In the genomic region with DNA sequence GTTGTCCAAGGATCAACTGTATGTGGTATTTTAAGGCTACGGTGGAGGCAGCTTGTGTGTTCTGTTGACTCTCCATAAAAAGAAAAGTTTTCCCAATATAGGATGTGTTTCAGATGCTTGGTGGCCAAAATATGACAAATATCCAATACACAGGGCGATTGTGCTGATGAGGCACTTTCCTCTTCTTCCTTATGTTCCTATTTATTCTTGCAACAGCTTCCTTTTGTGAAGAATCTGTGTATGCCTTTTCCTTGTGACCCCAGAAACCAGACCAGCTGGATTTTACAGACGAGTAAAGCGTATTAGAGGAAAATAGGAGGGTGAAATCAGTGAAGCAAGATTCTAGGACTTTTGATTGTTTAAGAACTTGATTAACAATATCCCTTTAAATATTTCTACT, we compare ENCODE assay signal across 24 cellular contexts.
DNase-seq lines count a peak whose midpoint lies in the region; ATAC-seq, FAIRE-seq and TF ChIP-seq lines count a peak whose summit lies in the region.
"Had no signal": no experiment of that assay in that cellular context is flagged by ENCODE, and none has a peak within 500 bp of the region (broad histone marks: within the 10 kb centered on the region; RNA-seq: fewer than 3 reads in every experiment).

No MANE protein-coding gene starts in this region.

- H2AK5ac ChIP-seq in IMR-90 (ENCODE audit: low read depth, low read length): no peak overlapping the region
- H2AK5ac ChIP-seq in H1 (ENCODE audit: low read depth, low read length): no peak overlapping the region

- BruUV-seq in HepG2 (replicated peaks; lab: Mats Ljungman, UMichigan): no TSS peak
- BruUV-seq in IMR-90 (replicated peaks; lab: Mats Ljungman, UMichigan): no TSS peak

- H3K79me1 ChIP-seq in IMR-90 (ENCODE audit: low read depth in 1 of 2, low read length in 2 of 2) (no peaks in the 10 kb centered on the region), H1 (ENCODE audit: low read depth, low read length) (no peaks in the 10 kb centered on the region)

- H3K4me2 ChIP-seq in HepG2 (ENCODE audit: low read depth, low read length): no peak overlapping the region
- no peak overlapping the region for H3K4me2 ChIP-seq in IMR-90 (ENCODE audit: low read depth, low read length)
- H3K4me2 ChIP-seq in H1 (ENCODE audit: insufficient read depth in 1 of 2, low read depth in 2 of 2, low read length in 2 of 2): no peak overlapping the region

- H2BK5ac ChIP-seq in IMR-90 (ENCODE audit: low read depth, low read length, poor library complexity, severe bottlenecking) (no peak overlapping the region), H1 (ENCODE audit: low read depth, low read length) (no peak overlapping the region)

- H3K79me2 ChIP-seq in HepG2 (ENCODE audit: insufficient read depth, low read length) (no peaks in the 10 kb centered on the region), H1 (ENCODE audit: control insufficient read depth in 1 of 2, insufficient read depth in 2 of 2, low read length in 2 of 2) (no peaks in the 10 kb centered on the region)

- CTCF ChIA-PET in HepG2 (lab: Yijun Ruan, JAX; ENCODE audit: low intra/inter-chr PET ratio, low total read pairs): no interaction called here
- CTCF ChIA-PET in IMR-90 (lab: Yijun Ruan, JAX): interaction anchor here (0.6 kb wide), 1 partner anchor 326 kb away, joined by 3 read pairs; no protein-coding TSS in a partner anchor
- CTCF ChIA-PET in H1 (lab: Charles Lee; ENCODE audit: partially characterized antibody): interaction anchor here (0.6 to 7.9 kb wide), 6 partner anchors 8 to 435 kb away, joined by 3 to 58 read pairs (median 4); no protein-coding TSS in a partner anchor

- no peak for ATAC-seq in HepG2
- ATAC-seq in right lobe of liver: no peak
- ATAC-seq in IMR-90 (ENCODE audit: low read depth): no peak
- ATAC-seq in HG02840 (IDR thresholded peaks at IDR 0.05; ENCODE audit: low FRiP score, unreplicated experiment): no peak
- ATAC-seq in HG03469 (IDR thresholded peaks at IDR 0.05; ENCODE audit: unreplicated experiment): no peak
- ATAC-seq: GM12878 had no signal

- no peak overlapping the region for H3K4ac ChIP-seq in IMR-90 (ENCODE audit: low read depth, low read length)
- H3K4ac ChIP-seq in H1 (replicated peaks; ENCODE audit: insufficient read length, low read depth, low read length): no peak overlapping the region

- no peak overlapping the region; the same call in 1 of the 2 replicates for H4K5ac ChIP-seq in IMR-90 (ENCODE audit: low read depth, low read length)
- no peak overlapping the region for H4K5ac ChIP-seq in H1 (ENCODE audit: insufficient read length, low read depth, low read length)

- 13% methylated on average over 4 of the region's 4 CpGs for WGBS in HepG2 (ENCODE audit: low lambda C conversion rate)
- 38% methylated on average over 4 of the region's 4 CpGs for WGBS in right lobe of liver (ENCODE audit: insufficient coverage, low coverage, low lambda C conversion rate, missing lambda C conversion rate)
- WGBS in IMR-90 (ENCODE audit: extremely low coverage in 2 of 2, insufficient read length in 1 of 2), 2 experiments: no CpG with 5 or more reads among the region's 4 CpGs
- 66% methylated on average over 4 of the region's 4 CpGs; no CpG with 5 or more reads in 1 of the 2 experiments for WGBS in H1 (ENCODE audit: extremely low coverage in 1 of 2, insufficient coverage in 1 of 2, insufficient read length in 1 of 2, insufficient replicate concordance in 2 of 2, low coverage in 1 of 2, low lambda C conversion rate in 2 of 2, missing lambda C conversion rate in 1 of 2), 2 experiments

- TF ChIP-seq EP300 in HepG2 (IDR thresholded peaks at IDR 0.05; ENCODE audit: low read depth in 2 of 2, low read length in 2 of 2) (no peak), HepG2 (CRISPR knock-in tag; IDR thresholded peaks at IDR 0.05; ENCODE audit: borderline replicate concordance) (no peak), H1 (IDR thresholded peaks at IDR 0.05; ENCODE audit: borderline replicate concordance in 1 of 2, low read depth in 2 of 2, low read length in 2 of 2) (no peak)

- TF ChIP-seq CTCF in HepG2 (CRISPR knock-in tag; IDR thresholded peaks at IDR 0.05): no peak
- TF ChIP-seq CTCF in right lobe of liver (IDR thresholded peaks at IDR 0.05): no peak
- no peak for TF ChIP-seq CTCF in IMR-90 (conservative IDR thresholded peaks at IDR 0.05; ENCODE audit: low read depth, low read length)
- TF ChIP-seq CTCF in H1 (IDR thresholded peaks at IDR 0.05; ENCODE audit: control extremely low read depth in 1 of 3, insufficient read depth in 1 of 3, low read depth in 1 of 3, low read length in 3 of 3): no peak

- H3K4me3 ChIP-seq in HepG2 (replicated peaks in 1 of 3; ENCODE audit: insufficient read depth in 1 of 3, low read depth in 2 of 3, low read length in 3 of 3) (no peak overlapping the region), right lobe of liver (no peak overlapping the region), IMR-90 (ENCODE audit: insufficient read depth, low read depth, low read length) (no peak overlapping the region), H1 (ENCODE audit: extremely low read depth in 1 of 4, insufficient read depth in 2 of 4, low read depth in 3 of 4, low read length in 4 of 4) (no peak overlapping the region)
- H3K4me3 ChIP-seq: BLaER1 treated with 17β-estradiol and CSF1 and Interleukin-3, amounts not matched to agents 10 nM and 100 nM; GM12878 had no signal

- in situ Hi-C loops in HepG2 (cut with HindIII; ENCODE audit: extremely low pct_ligation_motif_present, low pct_unique_long_range_greater_than_20kb) (no loop called here), IMR-90 (cut with MboI; ENCODE audit: low sequenced_read_pairs) (no loop called here)

- no peak for TF ChIP-seq POLR2A in HepG2 (IDR thresholded peaks at IDR 0.05; ENCODE audit: insufficient read depth in 1 of 2, low read depth in 2 of 2, low read length in 2 of 2)
- no peak for TF ChIP-seq POLR2A in right lobe of liver (IDR thresholded peaks at IDR 0.05)
- no peak for TF ChIP-seq POLR2A in IMR-90 (IDR thresholded peaks at IDR 0.05; ENCODE audit: low read depth, low read length)
- TF ChIP-seq POLR2A in H1 (IDR thresholded peaks at IDR 0.05; ENCODE audit: control extremely low read depth in 1 of 2, low read depth in 2 of 2, low read length in 2 of 2): no peak

- no peak overlapping the region for H3K56ac ChIP-seq in IMR-90 (ENCODE audit: extremely low read depth, insufficient read depth, low read length)
- no peak overlapping the region for H3K56ac ChIP-seq in H1 (replicated peaks; ENCODE audit: insufficient read length, low read depth, low read length)

- H2AFZ ChIP-seq in HepG2 (ENCODE audit: low read length) (no peak overlapping the region), IMR-90 (replicated peaks; ENCODE audit: low read length, poor library complexity) (no peak overlapping the region), H1 (ENCODE audit: low read length) (no peak overlapping the region)

- H2BK120ac ChIP-seq in IMR-90 (ENCODE audit: low read depth, low read length) (no peak overlapping the region), H1 (replicated peaks; ENCODE audit: low read depth, low read length) (no peak overlapping the region)

- H3K4me1 ChIP-seq in HepG2 (ENCODE audit: insufficient read depth, low read length) (no peaks in the 10 kb centered on the region), right lobe of liver (no peaks in the 10 kb centered on the region), IMR-90 (ENCODE audit: control insufficient read depth, insufficient read depth, low read length) (peaks cover 1% of the 10 kb centered on the region; the same call in 1 of the 2 replicates), H1 (replicated peaks in 1 of 4; ENCODE audit: control insufficient read depth in 3 of 4, insufficient read depth in 4 of 4, low read length in 3 of 4) (no peaks in the 10 kb centered on the region)

- no peaks in the 10 kb centered on the region for H3K27me3 ChIP-seq in HepG2 (ENCODE audit: control insufficient read depth in 1 of 2, insufficient read depth in 2 of 2, low read length in 2 of 2)
- no peaks in the 10 kb centered on the region for H3K27me3 ChIP-seq in right lobe of liver
- no peaks in the 10 kb centered on the region for H3K27me3 ChIP-seq in IMR-90 (ENCODE audit: control insufficient read depth, insufficient read depth, low read length)
- no peaks in the 10 kb centered on the region for H3K27me3 ChIP-seq in H1 (replicated peaks in 1 of 4; ENCODE audit: control insufficient read depth in 3 of 4, extremely low read depth in 1 of 4, insufficient read depth in 3 of 4, low read length in 3 of 4)
- H3K27me3 ChIP-seq: BLaER1 treated with 17β-estradiol and CSF1 and Interleukin-3, amounts not matched to agents 10 nM and 100 nM had no signal

- no peak overlapping the region for H2AK9ac ChIP-seq in IMR-90 (replicated peaks; ENCODE audit: low read depth, low read length, poor library complexity)

- no peaks in the 10 kb centered on the region for H3K9me1 ChIP-seq in IMR-90 (ENCODE audit: insufficient read depth, low read length)

- H3K18ac ChIP-seq in IMR-90 (ENCODE audit: low read depth, low read length): no peak overlapping the region
- no peak overlapping the region for H3K18ac ChIP-seq in H1 (ENCODE audit: extremely low read depth, low read length)

- H3K9me3 ChIP-seq in HepG2 (ENCODE audit: low read length): peaks cover 10% of the 10 kb centered on the region; the same call in 1 of the 2 replicates
- no peaks in the 10 kb centered on the region for H3K9me3 ChIP-seq in right lobe of liver
- H3K9me3 ChIP-seq in IMR-90 (ENCODE audit: control insufficient read depth, insufficient read depth, low read length): peaks cover 8% of the 10 kb centered on the region; the same call in 1 of the 2 replicates
- peaks cover 0 to 3% of the 10 kb centered on the region in 2 experiments; a peak in 1 of 4 replicates for H3K9me3 ChIP-seq in H1 (ENCODE audit: insufficient read depth in 2 of 2, low read depth in 1 of 2, low read length in 1 of 2)

- DNase-seq in HepG2 (ENCODE audit: low spot score): no peak
- no peak for DNase-seq in right lobe of liver
- no peak for DNase-seq in IMR-90
- no peak for DNase-seq in H1 (ENCODE audit: low read depth in 1 of 2, low spot score in 2 of 2)
- DNase-seq in CD1c-positive myeloid dendritic cell (ENCODE audit: extremely low spot score): no peak
- DNase-seq: 8988T; AML-193; CD4-positive, alpha-beta memory T cell; CD4-positive, CD25-positive, alpha-beta regulatory T cell; CD8-positive, alpha-beta memory T cell; COR-L47; DMS 273 treated with DMSO at 0.1 percent for 48 hours; DMS153; DMS53; DMS79; DND-41; EL; GDM1 had no signal

- H2BK15ac ChIP-seq in IMR-90 (ENCODE audit: low read depth, low read length) (no peak overlapping the region), H1 (ENCODE audit: low read length) (no peak overlapping the region)

- H2BK12ac ChIP-seq in H1 (ENCODE audit: low read depth, low read length): no peak overlapping the region

- H4K91ac ChIP-seq in IMR-90 (ENCODE audit: insufficient read depth, low read depth, low read length) (no peak overlapping the region), H1 (replicated peaks; ENCODE audit: insufficient read length, low read length) (no peak overlapping the region)

- POLR2A ChIA-PET in HepG2 (lab: Yijun Ruan, JAX) (no interaction called here), IMR-90 (lab: Charles Lee; ENCODE audit: unreplicated experiment) (no interaction called here), H1 (lab: Charles Lee; ENCODE audit: partially characterized antibody) (no interaction called here)

- intact Hi-C loops in HepG2 (cut with micrococcal nuclease; ENCODE audit: unreplicated experiment): no loop called here
- intact Hi-C loops in right lobe of liver (cut with DNase I): no loop called here
- intact Hi-C loops in IMR-90 (cut with micrococcal nuclease): loop anchor here (10.0 kb wide), 1 partner anchor 293 kb away; no protein-coding TSS in a partner anchor

- no peaks in the 10 kb centered on the region for H3K36me3 ChIP-seq in HepG2 (replicated peaks in 1 of 2; ENCODE audit: control insufficient read depth in 1 of 2, insufficient read depth in 2 of 2, low read length in 2 of 2)
- H3K36me3 ChIP-seq in right lobe of liver: no peaks in the 10 kb centered on the region
- no peaks in the 10 kb centered on the region for H3K36me3 ChIP-seq in IMR-90 (ENCODE audit: control insufficient read depth, insufficient read depth, low read length)
- no peaks in the 10 kb centered on the region for H3K36me3 ChIP-seq in H1 (ENCODE audit: control insufficient read depth in 2 of 4, insufficient read depth in 4 of 4, low read length in 3 of 4)
- H3K36me3 ChIP-seq: BLaER1 treated with 17β-estradiol and CSF1 and Interleukin-3, amounts not matched to agents 10 nM and 100 nM had no signal

- no peaks in the 10 kb centered on the region; the same call in 1 of the 2 replicates for H3K23me2 ChIP-seq in H1 (ENCODE audit: low read depth, low read length)

- H3K27ac ChIP-seq in HepG2 (ENCODE audit: extremely low read length, insufficient read depth, low read length) (no peak overlapping the region), right lobe of liver (no peak overlapping the region), IMR-90 (ENCODE audit: insufficient read depth, low read length) (no peak overlapping the region), H1 (ENCODE audit: low read depth, low read length) (no peak overlapping the region)
- H3K27ac ChIP-seq: BLaER1 treated with 17β-estradiol and CSF1 and Interleukin-3, amounts not matched to agents 10 nM and 100 nM; C4-2B had no signal

- FAIRE-seq in HepG2 (lab: Jason Lieb, UNC): no peak
- no peak for FAIRE-seq in H1 (lab: Jason Lieb, UNC)
- FAIRE-seq: GM12878, GM12892 had no signal

- H3K9ac ChIP-seq in HepG2 (ENCODE audit: insufficient read depth, low read depth, low read length) (no peak overlapping the region), IMR-90 (ENCODE audit: low read depth, low read length) (no peak overlapping the region), H1 (replicated peaks in 1 of 4; ENCODE audit: extremely low read depth in 1 of 4, low read depth in 3 of 4, low read length in 3 of 4) (no peak overlapping the region)
- H3K9ac ChIP-seq: BLaER1 treated with 17β-estradiol and CSF1 and Interleukin-3, amounts not matched to agents 10 nM and 100 nM had no signal

- H3K23ac ChIP-seq in IMR-90 (ENCODE audit: low read depth, low read length) (no peak overlapping the region), H1 (ENCODE audit: insufficient read length) (no peak overlapping the region)

- H4K8ac ChIP-seq in IMR-90 (ENCODE audit: low read depth in 2 of 2, low read length in 2 of 2) (no peak overlapping the region), H1 (ENCODE audit: extremely low read depth, insufficient read depth, low read length) (no peak overlapping the region)

- dilution Hi-C loops in IMR-90 (cut with HindIII; ENCODE audit: low sequenced_read_pairs, unreplicated experiment): no loop called here

- no peaks in the 10 kb centered on the region for H4K20me1 ChIP-seq in HepG2 (ENCODE audit: insufficient read depth, low read length)
- no peaks in the 10 kb centered on the region for H4K20me1 ChIP-seq in IMR-90 (ENCODE audit: insufficient read depth, low read length)
- H4K20me1 ChIP-seq in H1 (replicated peaks in 1 of 2; ENCODE audit: control insufficient read depth in 1 of 2, insufficient read depth in 2 of 2, low read length in 2 of 2): no peaks in the 10 kb centered on the region
- H4K20me1 ChIP-seq: BLaER1 treated with 17β-estradiol and CSF1 and Interleukin-3, amounts not matched to agents 10 nM and 100 nM had no signal

- TF ChIP-seq RAD21 in HepG2 (CRISPR knock-in tag; IDR thresholded peaks at IDR 0.05) (no peak), IMR-90 (IDR thresholded peaks at IDR 0.05; ENCODE audit: low read length) (no peak), H1 (IDR thresholded peaks at IDR 0.05 in 1 of 2, conservative IDR thresholded peaks at IDR 0.05 in 1 of 2; ENCODE audit: low read depth in 2 of 2, low read length in 2 of 2) (no peak)

- no peak overlapping the region for H3K14ac ChIP-seq in IMR-90 (replicated peaks; ENCODE audit: low read depth, low read length)
- H3K14ac ChIP-seq in H1 (ENCODE audit: insufficient read length): no peak overlapping the region

- no peak overlapping the region for H2BK20ac ChIP-seq in IMR-90 (ENCODE audit: low read depth, low read length)
- no peak overlapping the region for H2BK20ac ChIP-seq in H1 (ENCODE audit: low read length)
